ENCODE assay signal across 15 cellular contexts in genomic region chr11:103887001-103887680, GRCh38.
DNase-seq lines count a peak whose midpoint lies in the region; ATAC-seq and TF ChIP-seq lines count a peak whose summit lies in the region.
"Had no signal": no experiment of that assay in that cellular context is flagged by ENCODE, and none has a peak within 500 bp of the region (broad histone marks: within the 10 kb centered on the region; RNA-seq: fewer than 3 reads in every experiment).

No MANE protein-coding gene starts in this region.

- intact Hi-C loops in heart right ventricle (cut with DNase I): no loop called here

- H3K27me3 ChIP-seq in heart right ventricle (no peaks in the 10 kb centered on the region), gastroesophageal sphincter (no peaks in the 10 kb centered on the region), upper lobe of left lung (no peaks in the 10 kb centered on the region)

- peak; percentile 26 for DNase-seq in LHCN-M2 (ENCODE audit: low read depth)
- DNase-seq in heart right ventricle: peak in 1 of 2 donors; percentile 19
- DNase-seq in retina: peak; percentile 16
- no peak for DNase-seq in upper lobe of left lung
- no peak for DNase-seq in CD1c-positive myeloid dendritic cell (ENCODE audit: extremely low spot score)
- no peak for DNase-seq in NCI-H2171 treated with DMSO at 0.1 percent for 48 hours (lab: John Stamatoyannopoulos, UW)
- DNase-seq: activated naive CD4-positive, alpha-beta T cell treated with Interleukin-2 at 50 U/mL for 16 hours; DND-41; effector memory CD8-positive, alpha-beta T cell; stimulated activated CD4-positive, alpha-beta T cell treated with anti-CD3 and anti-CD28 coated beads, Interleukin-15, amount 100 ng/mL, for 24 hours had no signal

- H3K4me1 ChIP-seq in heart right ventricle (peaks cover 0 to 6% (median 0%) of the 10 kb centered on the region in 9 donors), gastroesophageal sphincter (peaks cover 0 to 4% (median 1%) of the 10 kb centered on the region in 3 donors), upper lobe of left lung (no peaks in the 10 kb centered on the region)
- H3K4me1 ChIP-seq: prostate gland had no signal

- H3K27ac ChIP-seq in heart right ventricle (no peak overlapping the region), gastroesophageal sphincter (no peak overlapping the region), upper lobe of left lung (no peak overlapping the region)
- H3K27ac ChIP-seq: prostate gland, SK-N-MC, thoracic aorta had no signal

- TF ChIP-seq CTCF in heart right ventricle (IDR thresholded peaks at IDR 0.05) (no peak), gastroesophageal sphincter (IDR thresholded peaks at IDR 0.05) (no peak), upper lobe of left lung (IDR thresholded peaks at IDR 0.05) (no peak)

- ATAC-seq in GM19463 (IDR thresholded peaks at IDR 0.05; ENCODE audit: unreplicated experiment): peak; percentile 61
- peak in 7 of 8 donors; percentile 37 to 82 (median 76) for ATAC-seq in heart right ventricle
- no peak for ATAC-seq in gastroesophageal sphincter
- no peak for ATAC-seq in upper lobe of left lung (ENCODE audit: low FRiP score in 2 of 2)
- ATAC-seq: effector memory CD8-positive, alpha-beta T cell had no signal

- H3K4me3 ChIP-seq in heart right ventricle (peak overlapping the region in 1 of 10 donors; percentile 19), gastroesophageal sphincter (no peak overlapping the region), upper lobe of left lung (no peak overlapping the region)
- H3K4me3 ChIP-seq: prostate gland, SK-N-MC, thoracic aorta had no signal

- H3K36me3 ChIP-seq in heart right ventricle (no peaks in the 10 kb centered on the region), gastroesophageal sphincter (no peaks in the 10 kb centered on the region), upper lobe of left lung (no peaks in the 10 kb centered on the region)
- H3K36me3 ChIP-seq: prostate gland, thoracic aorta had no signal

- H3K9me3 ChIP-seq in heart right ventricle: peaks cover 0 to 14% (median 5%) of the 10 kb centered on the region in 11 donors
- peaks cover 0 to 9% (median 0%) of the 10 kb centered on the region in 3 donors for H3K9me3 ChIP-seq in gastroesophageal sphincter
- peaks cover 0 to 6% (median 0%) of the 10 kb centered on the region in 4 donors for H3K9me3 ChIP-seq in upper lobe of left lung
- H3K9me3 ChIP-seq: prostate gland, thoracic aorta had no signal

- no peak for TF ChIP-seq POLR2A in gastroesophageal sphincter (IDR thresholded peaks at IDR 0.05)
- TF ChIP-seq POLR2A in upper lobe of left lung (IDR thresholded peaks at IDR 0.05): no peak

- TF ChIP-seq EP300 in gastroesophageal sphincter (IDR thresholded peaks at IDR 0.05) (no peak), upper lobe of left lung (IDR thresholded peaks at IDR 0.05) (no peak)

- 25 to 35% methylated on average over 6 of the region's 6 CpGs for WGBS in heart right ventricle, 2 donors
- 17 to 33% methylated on average over 5 of the region's 6 CpGs for WGBS in gastroesophageal sphincter (ENCODE audit: low coverage in 1 of 2), 2 donors
- 30 to 54% methylated on average over 6 of the region's 6 CpGs for WGBS in upper lobe of left lung, 2 donors

Comparison
In these comparisons a context has a peak if more than half of its experiments do, and no peak if none do; other contexts are left out.
1. ATAC-seq: peak in GM19463 (single experiment) and heart right ventricle (7 of 8); none in gastroesophageal sphincter (single experiment) and upper lobe of left lung (0 of 2).
2. DNase-seq: peak in LHCN-M2 (single experiment) and retina (single experiment); none in upper lobe of left lung (0 of 2), CD1c-positive myeloid dendritic cell (single experiment) and NCI-H2171 treated with DMSO at 0.1 percent for 48 hours (single experiment).